2 cellular contexts compared by ENCODE assay signal in genomic region chr2:226466124-226466523, GRCh38.
TF ChIP-seq lines count a peak whose summit lies in the region.

No MANE protein-coding gene starts in this region.

TF ChIP-seq in SK-N-SH, 30 proteins besides CTCF, POLR2A, EP300 and RAD21 (continued from another document):
- TF ChIP-seq TEAD4 (IDR thresholded peaks at IDR 0.05; ENCODE audit: borderline replicate concordance, insufficient read depth) = no peak
TF ChIP-seq in SK-N-SH: peak in this region for 0.

TF ChIP-seq in SK-N-SH treated with all-trans-retinoic acid at 6 μM for 48 hours, 23 proteins besides CTCF, POLR2A, EP300 and RAD21 (continued from another document):
- TF ChIP-seq TSHZ2 (CRISPR knock-in tag; IDR thresholded peaks at IDR 0.05) = no peak
- TF ChIP-seq BACH2 (CRISPR knock-in tag; IDR thresholded peaks at IDR 0.05; ENCODE audit: borderline replicate concordance) = no peak
- TF ChIP-seq CSDC2 (CRISPR knock-in tag; IDR thresholded peaks at IDR 0.05) = no peak
- TF ChIP-seq ZNF8 (CRISPR knock-in tag; IDR thresholded peaks at IDR 0.05) = no peak
- no peak for TF ChIP-seq ISL1 (CRISPR knock-in tag; IDR thresholded peaks at IDR 0.05)
- no peak for TF ChIP-seq ZFP30 (CRISPR knock-in tag; IDR thresholded peaks at IDR 0.05)
- TF ChIP-seq TOX (CRISPR knock-in tag; IDR thresholded peaks at IDR 0.05; ENCODE audit: borderline replicate concordance) = no peak
- TF ChIP-seq GLIS3 (CRISPR knock-in tag; IDR thresholded peaks at IDR 0.05) = no peak
- TF ChIP-seq ARNTL (CRISPR knock-in tag; IDR thresholded peaks at IDR 0.05; ENCODE audit: borderline replicate concordance, low read depth) = no peak
- TF ChIP-seq TCF4 (CRISPR knock-in tag; IDR thresholded peaks at IDR 0.05; ENCODE audit: borderline replicate concordance) = no peak
TF ChIP-seq in SK-N-SH treated with all-trans-retinoic acid at 6 μM for 48 hours: peak in this region for 0.
